ENCODE assay signal across 21 cellular contexts in the genomic region with DNA sequence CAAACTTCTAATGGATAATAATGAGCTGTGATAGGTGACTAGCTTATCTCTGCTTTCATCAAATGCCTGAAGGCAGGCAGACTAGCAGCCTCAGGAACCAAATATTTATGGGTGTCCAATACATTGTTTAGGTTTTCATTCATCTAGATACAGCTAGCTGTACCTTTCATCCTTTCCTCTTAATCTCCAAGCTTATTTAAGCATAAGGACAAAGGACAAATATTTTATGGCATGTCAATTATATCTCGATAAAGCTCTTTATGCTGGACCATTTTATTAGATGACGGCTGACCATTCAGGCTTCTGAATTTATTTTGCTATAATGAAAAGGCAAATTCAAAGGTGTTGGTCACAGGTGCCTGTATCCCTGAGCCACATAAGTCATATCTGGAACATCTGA. TPM values are rescaled to one million over a fixed set of nuclear protein-coding genes. Genes with fewer than 3 reads are reported as not detected.
DNase-seq lines count a peak whose midpoint lies in the region; ATAC-seq, FAIRE-seq and TF ChIP-seq lines count a peak whose summit lies in the region.
"Had no signal": no experiment of that assay in that cellular context is flagged by ENCODE, and none has a peak within 500 bp of the region (broad histone marks: within the 10 kb centered on the region; RNA-seq: fewer than 3 reads in every experiment).

No MANE protein-coding gene starts in this region.

- BruUV-seq in endothelial cell of umbilical vein (replicated peaks; lab: Mats Ljungman, UMichigan), result no TSS peak

- no peaks in the 10 kb centered on the region for H4K20me1 ChIP-seq in endothelial cell of umbilical vein (replicated peaks; ENCODE audit: control insufficient read depth, extremely low read depth, insufficient read depth, low read length)

- no peaks in the 10 kb centered on the region for H3K9me1 ChIP-seq in endothelial cell of umbilical vein (replicated peaks; ENCODE audit: control insufficient read depth, extremely low read depth, insufficient read depth, low read length)

- H2AFZ ChIP-seq in endothelial cell of umbilical vein (ENCODE audit: low read depth, low read length), result no peak overlapping the region
- H2AFZ ChIP-seq: GM23248 had no signal

- H3K27ac Mint-ChIP-seq in activated T-cell treated with anti-CD3 and anti-CD28 coated beads, Interleukin-2, amount 50 U/mL, for 72 hours, result peak overlapping the region; percentile 74
- H3K27ac Mint-ChIP-seq in stimulated activated naive B cell treated with anti-CD40 and anti-IgM and Interleukin-4, amounts not matched to agents 10 μg/mL and 1 μg/mL and 100 μg/mL, for 72 hours, result peak overlapping the region; percentile 22
- H3K27ac Mint-ChIP-seq: CD14-positive monocyte; CD8-positive, alpha-beta T cell had no signal

- peaks cover 7 to 10% of the 10 kb centered on the region in 2 experiments for H3K36me3 ChIP-seq in endothelial cell of umbilical vein (ENCODE audit: control insufficient read depth in 2 of 2, extremely low read depth in 1 of 2, insufficient read depth in 2 of 2, low read length in 2 of 2)

- no peaks in the 10 kb centered on the region for H3K9me3 ChIP-seq in endothelial cell of umbilical vein (replicated peaks; ENCODE audit: control insufficient read depth, insufficient read depth, low read length)
- H3K9me3 ChIP-seq: BLaER1 had no signal

- TF ChIP-seq POLR2A in endothelial cell of umbilical vein (IDR thresholded peaks at IDR 0.05; ENCODE audit: low read depth, low read length), result no peak

- TF ChIP-seq CTCF in endothelial cell of umbilical vein (IDR thresholded peaks at IDR 0.05; ENCODE audit: extremely low read depth in 1 of 2, insufficient read depth in 1 of 2, low read depth in 1 of 2, low read length in 2 of 2), result no peak

- no peak overlapping the region for H3K4me3 Mint-ChIP-seq in activated T-cell treated with anti-CD3 and anti-CD28 coated beads, Interleukin-2, amount 50 U/mL, for 72 hours
- H3K4me3 Mint-ChIP-seq in activated T-cell treated with anti-CD3 and anti-CD28 coated beads, Interleukin-2, amount 50 U/mL, for 4 hours, result no peak overlapping the region
- H3K4me3 Mint-ChIP-seq in stimulated activated naive B cell treated with anti-CD40 and anti-IgM and Interleukin-4, amounts not matched to agents 10 μg/mL and 1 μg/mL and 100 μg/mL, for 72 hours, result no peak overlapping the region
- H3K4me3 Mint-ChIP-seq: CD14-positive monocyte; CD8-positive, alpha-beta T cell had no signal

- CTCF ChIA-PET in endothelial cell of umbilical vein (lab: Charles Lee), result interaction anchor here (1.8 kb wide), 1 partner anchor 27 kb away, joined by 6 read pairs; no protein-coding TSS in a partner anchor

- no peaks in the 10 kb centered on the region for H3K27me3 Mint-ChIP-seq in activated T-cell treated with anti-CD3 and anti-CD28 coated beads, Interleukin-2, amount 50 U/mL, for 72 hours (ENCODE audit: low read depth)
- no peaks in the 10 kb centered on the region for H3K27me3 Mint-ChIP-seq in activated T-cell treated with anti-CD3 and anti-CD28 coated beads, Interleukin-2, amount 50 U/mL, for 4 hours (ENCODE audit: low read depth)
- no peaks in the 10 kb centered on the region for H3K27me3 Mint-ChIP-seq in stimulated activated naive B cell treated with anti-CD40 and anti-IgM and Interleukin-4, amounts not matched to agents 10 μg/mL and 1 μg/mL and 100 μg/mL, for 72 hours

- FAIRE-seq in endothelial cell of umbilical vein (lab: Jason Lieb, UNC), result peak; percentile 49
- FAIRE-seq: GM12878, H54 had no signal

- H3K27ac ChIP-seq in endothelial cell of umbilical vein (ENCODE audit: insufficient read depth, low read depth, low read length), result no peak overlapping the region
- H3K27ac ChIP-seq: BLaER1, GM23248, HL-60 had no signal

- H3K9me3 Mint-ChIP-seq in activated T-cell treated with anti-CD3 and anti-CD28 coated beads, Interleukin-2, amount 50 U/mL, for 72 hours, result no peaks in the 10 kb centered on the region
- H3K9me3 Mint-ChIP-seq in activated T-cell treated with anti-CD3 and anti-CD28 coated beads, Interleukin-2, amount 50 U/mL, for 4 hours, result no peaks in the 10 kb centered on the region
- no peaks in the 10 kb centered on the region for H3K9me3 Mint-ChIP-seq in stimulated activated naive B cell treated with anti-CD40 and anti-IgM and Interleukin-4, amounts not matched to agents 10 μg/mL and 1 μg/mL and 100 μg/mL, for 72 hours
- H3K9me3 Mint-ChIP-seq: CD14-positive monocyte; CD8-positive, alpha-beta T cell had no signal

- H3K27me3 ChIP-seq in endothelial cell of umbilical vein (ENCODE audit: control insufficient read depth in 2 of 2, insufficient read depth in 2 of 2, low read length in 2 of 2), result no peaks in the 10 kb centered on the region
- H3K27me3 ChIP-seq: BLaER1 had no signal

- H3K9ac ChIP-seq in endothelial cell of umbilical vein (replicated peaks; ENCODE audit: extremely low read depth, insufficient read depth, low read length), result no peak overlapping the region
- H3K9ac ChIP-seq: BLaER1, GM23248 had no signal

- dilution Hi-C loops in endothelial cell of umbilical vein (cut with MboI; ENCODE audit: extremely low pct_ligation_motif_present, low sequenced_read_pairs), result no loop called here

- no peak for ATAC-seq in activated T-cell treated with anti-CD3 and anti-CD28 coated beads, Interleukin-2, amount 50 U/mL, for 72 hours (replicated peaks in 1 of 2)
- no peak for ATAC-seq in activated T-cell treated with anti-CD3 and anti-CD28 coated beads, Interleukin-2, amount 50 U/mL, for 4 hours
- no peak for ATAC-seq in stimulated activated naive B cell treated with anti-CD40 and anti-IgM and Interleukin-4, amounts not matched to agents 10 μg/mL and 1 μg/mL and 100 μg/mL, for 72 hours (replicated peaks)
- ATAC-seq in stimulated activated naive CD8-positive, alpha-beta T cell treated with anti-CD3 and anti-CD28 coated beads, Interleukin-15, Interleukin-2, amounts not matched to agents 100 U/mL and 50 U/mL, for 24 hours, result no peak
- no peak for ATAC-seq in Right ventricle myocardium inferior
- ATAC-seq: CD8-positive, alpha-beta T cell; GM12878 had no signal

- intact Hi-C loops in endothelial cell of umbilical vein (cut with micrococcal nuclease), result no loop called here
- intact Hi-C loops in Right ventricle myocardium inferior (cut with DNase I), result no loop called here

- H3K79me2 ChIP-seq in endothelial cell of umbilical vein (ENCODE audit: control insufficient read depth, insufficient read depth, low read length), result no peaks in the 10 kb centered on the region

- no peak for DNase-seq in activated T-cell treated with anti-CD3 and anti-CD28 coated beads, Interleukin-2, amount 50 U/mL, for 72 hours
- DNase-seq in activated T-cell treated with anti-CD3 and anti-CD28 coated beads, Interleukin-2, amount 50 U/mL, for 4 hours, result no peak
- DNase-seq in NCI-H526 treated with DMSO at 0.1 percent for 48 hours (lab: John Stamatoyannopoulos, UW) (peak; percentile 29), endothelial cell of umbilical vein (ENCODE audit: low read depth, low spot score) (no peak), mucosa of gallbladder (ENCODE audit: low spot score) (no peak), Right ventricle myocardium inferior (ENCODE audit: missing footprints) (no peak)
- no peak for DNase-seq in stimulated activated naive B cell treated with anti-CD40 and anti-IgM and Interleukin-4, amounts not matched to agents 10 μg/mL and 1 μg/mL and 100 μg/mL, for 72 hours
- DNase-seq in stimulated activated naive CD8-positive, alpha-beta T cell treated with anti-CD3 and anti-CD28 coated beads, Interleukin-15, Interleukin-2, amounts not matched to agents 100 U/mL and 50 U/mL, for 24 hours, result no peak
- DNase-seq: 8988T; Calu3; CD8-positive, alpha-beta T cell; DMS53; DND-41; EL; GM23248; HCEC 1CT had no signal

- no peak overlapping the region for H3K4me2 ChIP-seq in endothelial cell of umbilical vein (ENCODE audit: insufficient read depth, low read length)
- H3K4me2 ChIP-seq: BLaER1 had no signal

- no peaks in the 10 kb centered on the region for H3K4me1 ChIP-seq in endothelial cell of umbilical vein (ENCODE audit: control insufficient read depth, extremely low read depth, insufficient read depth, low read length)
- H3K4me1 ChIP-seq: BLaER1 had no signal

- peaks cover 8% of the 10 kb centered on the region for H3K4me1 Mint-ChIP-seq in activated T-cell treated with anti-CD3 and anti-CD28 coated beads, Interleukin-2, amount 50 U/mL, for 72 hours (ENCODE audit: low read depth)
- H3K4me1 Mint-ChIP-seq in activated T-cell treated with anti-CD3 and anti-CD28 coated beads, Interleukin-2, amount 50 U/mL, for 4 hours (ENCODE audit: low read depth), result peaks cover 19% of the 10 kb centered on the region
- peaks cover 5 to 6% of the 10 kb centered on the region in 2 donors for H3K4me1 Mint-ChIP-seq in stimulated activated naive B cell treated with anti-CD40 and anti-IgM and Interleukin-4, amounts not matched to agents 10 μg/mL and 1 μg/mL and 100 μg/mL, for 72 hours

- peaks cover 7 to 15% of the 10 kb centered on the region in 2 donors for H3K36me3 Mint-ChIP-seq in activated T-cell treated with anti-CD3 and anti-CD28 coated beads, Interleukin-2, amount 50 U/mL, for 72 hours (ENCODE audit: insufficient read depth in 2 of 2)
- peaks cover 41% of the 10 kb centered on the region for H3K36me3 Mint-ChIP-seq in activated T-cell treated with anti-CD3 and anti-CD28 coated beads, Interleukin-2, amount 50 U/mL, for 4 hours (ENCODE audit: insufficient read depth)
- peaks cover 25 to 50% of the 10 kb centered on the region in 2 donors for H3K36me3 Mint-ChIP-seq in stimulated activated naive B cell treated with anti-CD40 and anti-IgM and Interleukin-4, amounts not matched to agents 10 μg/mL and 1 μg/mL and 100 μg/mL, for 72 hours

- no peak overlapping the region for H3K4me3 ChIP-seq in endothelial cell of umbilical vein (replicated peaks in 1 of 3; ENCODE audit: insufficient read depth in 1 of 3, low read depth in 1 of 3, low read length in 3 of 3)
- H3K4me3 ChIP-seq: BLaER1, GM12878, GM23248 had no signal

- POLR2A ChIA-PET in endothelial cell of umbilical vein (lab: Charles Lee), result no interaction called here

RNA-seq across cellular contexts. Expression of a gene that starts 16.9 kb away (rescaled TPM):
- 10 to 100 TPM; 19.6 to 24.4 TPM for total RNA-seq in activated T-cell treated with anti-CD3 and anti-CD28 coated beads, Interleukin-2, amount 50 U/mL, for 72 hours
- total RNA-seq in activated T-cell treated with anti-CD3 and anti-CD28 coated beads, Interleukin-2, amount 50 U/mL, for 4 hours, result 10 to 100 TPM; 42.1 to 43.4 (median 42.3) TPM
- total RNA-seq in endothelial cell of umbilical vein, result 38.3 and 39.1 TPM in 2 replicates
- 18.7 and 19.9 TPM in 2 replicates for polyA plus RNA-seq in endothelial cell of umbilical vein
- 16.9 and 20.6 TPM in 2 replicates for polyA plus RNA-seq in endothelial cell of umbilical vein (2011; cell fraction: cytosol; rRNA removed)
- polyA plus RNA-seq in endothelial cell of umbilical vein (2011; cell fraction: nucleus; rRNA removed), result 14.7 and 17.7 TPM in 2 replicates
- 20.8 and 23.6 TPM in 2 replicates for polyA plus RNA-seq in endothelial cell of umbilical vein (2012)
- polyA minus RNA-seq in endothelial cell of umbilical vein, result 29.6 and 34.4 TPM in 2 replicates
- 18.7 TPM for polyA minus RNA-seq in endothelial cell of umbilical vein (2011; cell fraction: cytosol; rRNA and poly(A)+ RNA removed)
- polyA minus RNA-seq in endothelial cell of umbilical vein (2011; cell fraction: nucleus; rRNA and poly(A)+ RNA removed), result 21.9 and 25.6 TPM in 2 replicates
- total RNA-seq in mucosa of gallbladder, result 30.0 TPM
- 11.8 TPM for total RNA-seq in Right ventricle myocardium inferior

RNA-seq across cellular contexts. Expression of a gene that starts 22.9 kb away (rescaled TPM):
- total RNA-seq in activated T-cell treated with anti-CD3 and anti-CD28 coated beads, Interleukin-2, amount 50 U/mL, for 72 hours, result 100 to 1,000 TPM; 112 to 141 TPM
- 100 to 1,000 TPM; 226 to 237 (median 236) TPM for total RNA-seq in activated T-cell treated with anti-CD3 and anti-CD28 coated beads, Interleukin-2, amount 50 U/mL, for 4 hours
- total RNA-seq in endothelial cell of umbilical vein (248 and 254 TPM in 2 replicates), mucosa of gallbladder (124 TPM), Right ventricle myocardium inferior (46.1 TPM)
- 66.4 and 100 TPM in 2 replicates for polyA plus RNA-seq in endothelial cell of umbilical vein
- 161 and 226 TPM in 2 replicates for polyA plus RNA-seq in endothelial cell of umbilical vein (2011; cell fraction: cytosol; rRNA removed)
- 65.6 and 105 TPM in 2 replicates for polyA plus RNA-seq in endothelial cell of umbilical vein (2011; cell fraction: nucleus; rRNA removed)
- polyA plus RNA-seq in endothelial cell of umbilical vein (2012), result 225 and 241 TPM in 2 replicates
- 29.4 and 33.2 TPM in 2 replicates for polyA minus RNA-seq in endothelial cell of umbilical vein
- polyA minus RNA-seq in endothelial cell of umbilical vein (2011; cell fraction: cytosol; rRNA and poly(A)+ RNA removed), result 22.0 TPM
- polyA minus RNA-seq in endothelial cell of umbilical vein (2011; cell fraction: nucleus; rRNA and poly(A)+ RNA removed), result 33.6 and 35.9 TPM in 2 replicates
